In genomic region chr10:131982796-131983195, GRCh38 we compare ENCODE assay signal across 8 cellular contexts. TPM values are rescaled to one million over a fixed set of nuclear protein-coding genes. Genes with fewer than 3 reads are reported as not detected.
DNase-seq lines count a peak whose midpoint lies in the region; ATAC-seq and TF ChIP-seq lines count a peak whose summit lies in the region.

No MANE protein-coding gene starts in this region.

- no peaks in the 10 kb centered on the region for H3K27me3 Mint-ChIP-seq in T-cell

- DNase-seq in T-cell (no peak), fibroblast of pulmonary artery (ENCODE audit: low read depth) (no peak), prostate gland (ENCODE audit: low spot score) (peak; percentile 48), globus pallidus (ENCODE audit: low spot score) (no peak), HCEC 1CT (no peak), SK-N-DZ (ENCODE audit: low spot score) (no peak)

- H3K4me3 ChIP-seq in GM08714 (ENCODE audit: low read length): peak overlapping the region; percentile 87; the same call in 1 of the 2 replicates
- peak overlapping the region; percentile 61 for H3K4me3 ChIP-seq in fibroblast of pulmonary artery (replicated peaks; ENCODE audit: low read depth, low read length)
- peak overlapping the region; percentile 87 to 100 for H3K4me3 ChIP-seq in prostate gland

- H3K4me1 ChIP-seq in prostate gland (replicated peaks): peaks cover 9% of the 10 kb centered on the region

- intact Hi-C loops in prostate gland (cut with DNase I): loop anchor here (5.0 kb wide), 1 partner anchor 80 kb away; the partner anchor contains the start of gene PPP2R2D

- POLR2A ChIA-PET in T-cell (lab: Charles Lee): no interaction called here

- H3K27me3 ChIP-seq in prostate gland (replicated peaks; ENCODE audit: insufficient read depth): no peaks in the 10 kb centered on the region

- no peaks in the 10 kb centered on the region for H3K9me3 Mint-ChIP-seq in T-cell

- no peak for TF ChIP-seq POLR2A in prostate gland (IDR thresholded peaks at IDR 0.05)
- TF ChIP-seq POLR2A in GM18505 (IDR thresholded peaks at IDR 0.05; ENCODE audit: borderline replicate concordance, extremely low read depth, insufficient read depth, insufficient read length): no peak

- ATAC-seq in T-cell (replicated peaks in 1 of 4): no peak
- ATAC-seq in GM18505 (IDR thresholded peaks at IDR 0.05; ENCODE audit: unreplicated experiment): no peak

- no peak for TF ChIP-seq CTCF in fibroblast of pulmonary artery (IDR thresholded peaks at IDR 0.05; ENCODE audit: low read length, missing control alignments)
- no peak for TF ChIP-seq CTCF in prostate gland (IDR thresholded peaks at IDR 0.05)

- H3K9me3 ChIP-seq in prostate gland: no peaks in the 10 kb centered on the region

- CTCF ChIA-PET in T-cell (lab: Charles Lee): no interaction called here

- peaks cover 4% of the 10 kb centered on the region for H3K36me3 Mint-ChIP-seq in T-cell

- H3K27ac ChIP-seq in prostate gland: peak overlapping the region; percentile 81

- peak overlapping the region; percentile 69 to 72 (median 69) for H3K4me3 Mint-ChIP-seq in T-cell

- no peak overlapping the region for H3K27ac Mint-ChIP-seq in T-cell

- no peaks in the 10 kb centered on the region for H3K36me3 ChIP-seq in prostate gland

- WGBS in prostate gland: 48% methylated on average over 18 of the region's 21 CpGs

- H3K4me1 Mint-ChIP-seq in T-cell: peaks cover 24 to 31% (median 29%) of the 10 kb centered on the region in 3 donors

RNA-seq across cellular contexts. Expression of gene BNIP3, which starts 1.1 kb away (rescaled TPM):
- total RNA-seq in T-cell: 10 to 100 TPM; 23.9 to 30.2 (median 27.8) TPM
- 100 to 1,000 TPM; 148 to 325 TPM for total RNA-seq in prostate gland
- 75.9 and 116 TPM in 2 replicates for polyA plus RNA-seq in SK-N-DZ (2014; cell fraction: cytosol; rRNA removed)
- polyA plus RNA-seq in SK-N-DZ (2014; cell fraction: nucleus; rRNA removed): 112 and 136 TPM in 2 replicates

Comparison
In these comparisons a context has a peak if more than half of its experiments do, and no peak if none do; other contexts are left out.
1. RNA of gene BNIP3, which starts 1.1 kb away (total RNA-seq): 148 to 325 TPM in prostate gland; 23.9 to 30.2 TPM in T-cell; every median in the first group is over 4 times any median in the second.
2. Peak in every context shown above with its lines, with median percentiles within 50 percentile points of each other: H3K4me3 ChIP-seq.